Comparison of ENCODE assay signal across 1 cellular context in genomic region chr1:92037400-92037799, GRCh38.
TF ChIP-seq lines count a peak whose summit lies in the region.

No MANE protein-coding gene starts in this region.

TF ChIP-seq in WTC11, 78 proteins besides CTCF, POLR2A, EP300 and RAD21 (continued from another document):
- no peak for TF ChIP-seq NFATC4 (CRISPR knock-in tag; IDR thresholded peaks at IDR 0.05)
- TF ChIP-seq ZMAT4 (CRISPR knock-in tag; IDR thresholded peaks at IDR 0.05), result no peak
- no peak for TF ChIP-seq CREB1 (CRISPR knock-in tag; IDR thresholded peaks at IDR 0.05)
- TF ChIP-seq MYBL2 (CRISPR knock-in tag; IDR thresholded peaks at IDR 0.05), result no peak
- no peak for TF ChIP-seq AR (CRISPR knock-in tag; IDR thresholded peaks at IDR 0.05)
- no peak for TF ChIP-seq NR1H2 (CRISPR knock-in tag; IDR thresholded peaks at IDR 0.05)
- TF ChIP-seq ATF3 (CRISPR knock-in tag; conservative IDR thresholded peaks at IDR 0.05), result no peak
- no peak for TF ChIP-seq ZNF532 (CRISPR knock-in tag; IDR thresholded peaks at IDR 0.05; ENCODE audit: borderline replicate concordance)
- TF ChIP-seq FOXK1 (CRISPR knock-in tag; IDR thresholded peaks at IDR 0.05), result no peak
- no peak for TF ChIP-seq ETV6 (CRISPR knock-in tag; IDR thresholded peaks at IDR 0.05)
- no peak for TF ChIP-seq E2F5 (CRISPR knock-in tag; IDR thresholded peaks at IDR 0.05)
- TF ChIP-seq ZNF232 (CRISPR knock-in tag; IDR thresholded peaks at IDR 0.05), result no peak
- TF ChIP-seq NR3C1 (CRISPR knock-in tag; conservative IDR thresholded peaks at IDR 0.05; ENCODE audit: low read depth), result no peak
